Comparison of ENCODE assay signal across 1 cellular context in genomic region chr12:118124333-118124874, GRCh38.
TF ChIP-seq lines count a peak whose summit lies in the region.

No MANE protein-coding gene starts in this region.

TF ChIP-seq in HepG2, 621 proteins besides CTCF, POLR2A, EP300 and RAD21 (continued from another document):
- TF ChIP-seq IKZF5 (CRISPR knock-in tag; IDR thresholded peaks at IDR 0.05) (peak; percentile 24; the same call in 1 of the 2 replicates), ZNF251 (CRISPR knock-in tag; IDR thresholded peaks at IDR 0.05) (no peak), KAT8 (CRISPR knock-in tag; IDR thresholded peaks at IDR 0.05) (peak; percentile 42; the same call in 1 of the 2 replicates), ATF2 (CRISPR knock-in tag; IDR thresholded peaks at IDR 0.05) (0 out of 2 replicates have a peak, but pooled peaks have one; percentile 29), KLF6 (CRISPR knock-in tag; IDR thresholded peaks at IDR 0.05) (0 out of 2 replicates have a peak, but pooled peaks have one; percentile 20), FOXJ3 (CRISPR knock-in tag; IDR thresholded peaks at IDR 0.05; ENCODE audit: borderline replicate concordance) (peak; percentile 84), ZMYM3 (CRISPR knock-in tag; IDR thresholded peaks at IDR 0.05) (peak; percentile 42; the same call in 1 of the 2 replicates), RNF219 (CRISPR knock-in tag; IDR thresholded peaks at IDR 0.05) (no peak), GPN1 (CRISPR knock-in tag; IDR thresholded peaks at IDR 0.05; ENCODE audit: borderline replicate concordance) (no peak), ZNF672 (CRISPR knock-in tag; IDR thresholded peaks at IDR 0.05) (no peak), ZNF670 (CRISPR knock-in tag; IDR thresholded peaks at IDR 0.05; ENCODE audit: borderline replicate concordance) (no peak), NCOA2 (CRISPR knock-in tag; IDR thresholded peaks at IDR 0.05) (peak; percentile 90), ZNF567 (CRISPR knock-in tag; IDR thresholded peaks at IDR 0.05; ENCODE audit: borderline replicate concordance) (no peak), JUN (CRISPR knock-in tag; IDR thresholded peaks at IDR 0.05) (0 out of 2 replicates have a peak, but pooled peaks have one; percentile 20), GATA4 (IDR thresholded peaks at IDR 0.05; ENCODE audit: borderline replicate concordance, low read depth) (peak; percentile 77; the same call in 1 of the 2 replicates), HHEX (CRISPR knock-in tag; IDR thresholded peaks at IDR 0.05) (no peak), FOXC1 (CRISPR knock-in tag; IDR thresholded peaks at IDR 0.05; ENCODE audit: borderline replicate concordance) (0 out of 2 replicates have a peak, but pooled peaks have one; percentile 34), MED13 (CRISPR knock-in tag; IDR thresholded peaks at IDR 0.05) (0 out of 2 replicates have a peak, but pooled peaks have one; percentile 55), ZNF503 (CRISPR knock-in tag; IDR thresholded peaks at IDR 0.05) (peak; percentile 85; the same call in 1 of the 2 replicates), ZNF580 (CRISPR knock-in tag; IDR thresholded peaks at IDR 0.05; ENCODE audit: borderline replicate concordance, low read depth) (no peak), ATF6 (CRISPR knock-in tag; conservative IDR thresholded peaks at IDR 0.05) (no peak), ZEB1 (IDR thresholded peaks at IDR 0.05; ENCODE audit: insufficient replicate concordance, low read depth) (peak; percentile 33), HMG20A (CRISPR knock-in tag; IDR thresholded peaks at IDR 0.05; ENCODE audit: borderline replicate concordance) (peak; percentile 64; the same call in 1 of the 2 replicates), ZNF609 (CRISPR knock-in tag; IDR thresholded peaks at IDR 0.05; ENCODE audit: borderline replicate concordance) (peak; percentile 77; the same call in 1 of the 2 replicates), ARHGAP35 (CRISPR knock-in tag; IDR thresholded peaks at IDR 0.05; ENCODE audit: borderline replicate concordance) (no peak), PPARG (CRISPR knock-in tag; conservative IDR thresholded peaks at IDR 0.05) (peak; percentile 92), POLR2G (IDR thresholded peaks at IDR 0.05; ENCODE audit: low read depth, low read length) (no peak), MAX (IDR thresholded peaks at IDR 0.05) (peak; percentile 80; the same call in 1 of the 2 replicates), TP53 (CRISPR knock-in tag; conservative IDR thresholded peaks at IDR 0.05) (no peak), ZNF572 (CRISPR knock-in tag; IDR thresholded peaks at IDR 0.05) (no peak), IRX3 (CRISPR knock-in tag; IDR thresholded peaks at IDR 0.05; ENCODE audit: borderline replicate concordance, low read depth) (no peak), PCBP1 (IDR thresholded peaks at IDR 0.05; ENCODE audit: borderline replicate concordance, low read depth, low read length) (no peak), KMT2B (CRISPR knock-in tag; IDR thresholded peaks at IDR 0.05) (no peak; the same call in 1 of the 2 replicates), ZNF317 (CRISPR knock-in tag; IDR thresholded peaks at IDR 0.05) (0 out of 2 replicates have a peak, but pooled peaks have one; percentile 38), RNF2 (conservative IDR thresholded peaks at IDR 0.05; ENCODE audit: low read depth) (peak; percentile 82), TBL1XR1 (IDR thresholded peaks at IDR 0.05; ENCODE audit: borderline replicate concordance, low read length, partially characterized antibody) (peak; percentile 70), CEBPG (CRISPR knock-in tag; IDR thresholded peaks at IDR 0.05) (0 out of 2 replicates have a peak, but pooled peaks have one; percentile 2), FOSL2 (CRISPR knock-in tag; IDR thresholded peaks at IDR 0.05) (peak; percentile 26; the same call in 1 of the 2 replicates), CEBPZ (IDR thresholded peaks at IDR 0.05; ENCODE audit: low read length) (no peak), SIX1 (CRISPR knock-in tag; IDR thresholded peaks at IDR 0.05; ENCODE audit: borderline replicate concordance) (no peak; the same call in 1 of the 2 replicates), ZBTB43 (CRISPR knock-in tag; conservative IDR thresholded peaks at IDR 0.05) (0 out of 2 replicates have a peak, but pooled peaks have one; percentile 65), SALL1 (CRISPR knock-in tag; IDR thresholded peaks at IDR 0.05) (peak; percentile 74), DPF2 (CRISPR knock-in tag; IDR thresholded peaks at IDR 0.05; ENCODE audit: borderline replicate concordance, low read depth) (peak; percentile 66), REXO4 (CRISPR knock-in tag; IDR thresholded peaks at IDR 0.05; ENCODE audit: borderline replicate concordance) (no peak)
